ENCODE assay signal across 9 cellular contexts in genomic region chr20:25336561-25337422, GRCh38. TPM values are rescaled to one million over a fixed set of nuclear protein-coding genes. Genes with fewer than 3 reads are reported as not detected.
DNase-seq lines count a peak whose midpoint lies in the region; ATAC-seq and TF ChIP-seq lines count a peak whose summit lies in the region.
"Had no signal": no experiment of that assay in that cellular context is flagged by ENCODE, and none has a peak within 500 bp of the region (broad histone marks: within the 10 kb centered on the region; RNA-seq: fewer than 3 reads in every experiment).

No MANE protein-coding gene starts in this region.

- H3K27me3 Mint-ChIP-seq in brain = no peaks in the 10 kb centered on the region

- H3K4me3 ChIP-seq in A673 (ENCODE audit: low read depth, low read length, poor library complexity, severe bottlenecking) (no peak overlapping the region), colonic mucosa (no peak overlapping the region)

- DNase-seq in A673 (ENCODE audit: low spot score) (peak; percentile 31), HuH-7 (ENCODE audit: low spot score) (peak; percentile 69), islet precursor cell (peak; percentile 60), NCI-H526 treated with DMSO at 0.1 percent for 48 hours (lab: John Stamatoyannopoulos, UW) (no peak), colonic mucosa (no peak)
- DNase-seq: NCI-H446 had no signal

- H3K9me3 Mint-ChIP-seq in brain = peaks cover 5 to 14% (median 7%) of the 10 kb centered on the region in 5 experiments

- H3K4me3 Mint-ChIP-seq in brain = no peak overlapping the region

- H3K27me3 ChIP-seq in A673 (replicated peaks; ENCODE audit: insufficient read depth, low read depth, low read length, poor library complexity) (no peaks in the 10 kb centered on the region), colonic mucosa (no peaks in the 10 kb centered on the region)

- no peaks in the 10 kb centered on the region for H3K9me3 ChIP-seq in A673 (ENCODE audit: low read depth, low read length, poor library complexity, severe bottlenecking)
- no peaks in the 10 kb centered on the region for H3K9me3 ChIP-seq in colonic mucosa

- TF ChIP-seq CTCF in A673 (conservative IDR thresholded peaks at IDR 0.05; ENCODE audit: low read depth, low read length) (peak; percentile 53), brain (conservative IDR thresholded peaks at IDR 0.05) (peak; percentile 18 to 23), colonic mucosa (IDR thresholded peaks at IDR 0.05) (no peak)

- H3K4me1 ChIP-seq in A673 (ENCODE audit: insufficient read depth, low read length, poor library complexity, severe bottlenecking) (no peaks in the 10 kb centered on the region), colonic mucosa (no peaks in the 10 kb centered on the region)

- H3K27ac ChIP-seq in A673 (ENCODE audit: low read depth, low read length, poor library complexity, severe bottlenecking) = no peak overlapping the region
- no peak overlapping the region for H3K27ac ChIP-seq in colonic mucosa

- CTCF ChIA-PET in A673 (lab: Charles Lee) = interaction anchor here (1.4 kb wide), 1 partner anchor 62 kb away, joined by 6 read pairs; no protein-coding TSS in a partner anchor

- peaks cover 5% of the 10 kb centered on the region for H3K4me1 Mint-ChIP-seq in brain

- intact Hi-C loops in A673 (cut with micrococcal nuclease; ENCODE audit: unreplicated experiment) = loop anchor here (2.0 kb wide), 1 partner anchor 62 kb away; no protein-coding TSS in a partner anchor
- intact Hi-C loops in colonic mucosa (cut with DNase I) = no loop called here

- no peak for ATAC-seq in HG03521 (IDR thresholded peaks at IDR 0.05; ENCODE audit: unreplicated experiment)
- ATAC-seq in HG03095 (IDR thresholded peaks at IDR 0.05; ENCODE audit: unreplicated experiment) = no peak

- H3K36me3 ChIP-seq in A673 (ENCODE audit: insufficient read depth, low read length, poor library complexity, severe bottlenecking) (no peaks in the 10 kb centered on the region), colonic mucosa (no peaks in the 10 kb centered on the region)

- no peak overlapping the region for H3K27ac Mint-ChIP-seq in brain

- no peak overlapping the region for H3K9ac ChIP-seq in colonic mucosa (ENCODE audit: low read depth in 2 of 2, low read length in 2 of 2)

- POLR2A ChIA-PET in A673 (lab: Charles Lee; ENCODE audit: low non-redundant PET) = interaction anchor here (0.6 kb wide), 1 partner anchor 9 kb away, joined by 3 read pairs; no protein-coding TSS in a partner anchor

- no TSS peak for BruUV-seq in A673 (replicated peaks; lab: Mats Ljungman, UMichigan)

- peaks cover 39% of the 10 kb centered on the region for H3K36me3 Mint-ChIP-seq in brain

RNA-seq across cellular contexts. Expression of gene ABHD12, which starts 53.8 kb away (rescaled TPM):
- total RNA-seq in A673 (2021) (39.8 and 40.6 TPM in 2 replicates), colonic mucosa (10 to 100 TPM; 54.2 to 60.6 TPM)
- 102 TPM for polyA plus RNA-seq in brain (ENCODE audit: insufficient read depth, low read depth, low replicate concordance)

Comparison
In these comparisons a context has a peak if more than half of its experiments do, and no peak if none do; other contexts are left out.
1. DNase-seq: peak in A673 (single experiment), HuH-7 (single experiment) and islet precursor cell (single experiment); none in NCI-H526 treated with DMSO at 0.1 percent for 48 hours (single experiment) and colonic mucosa (single experiment).